ENCODE assay signal across 8 cellular contexts in genomic region chrX:150548251-150548650, GRCh38. TPM values are rescaled to one million over a fixed set of nuclear protein-coding genes. Genes with fewer than 3 reads are reported as not detected.
A peak's percentile ranks its signal among the peaks of the same experiment; 100 is the strongest.
DNase-seq lines count a peak whose midpoint lies in the region; ATAC-seq, FAIRE-seq and TF ChIP-seq lines count a peak whose summit lies in the region.

No MANE protein-coding gene starts in this region.

- peaks cover 5% of the 10 kb centered on the region for H3K27me3 Mint-ChIP-seq in HFFc6 (ENCODE audit: insufficient read depth)
- no peaks in the 10 kb centered on the region for H3K27me3 Mint-ChIP-seq in activated CD8-positive, alpha-beta T cell treated with anti-CD3 and anti-CD28 coated beads, Interleukin-2, amount 10 ng/mL, durations not matched to agents 7 days and 5 days (ENCODE audit: low read depth)

- peak overlapping the region; percentile 51 to 85 (median 80) for H3K27ac ChIP-seq in spleen

- H3K27me3 ChIP-seq in spleen (replicated peaks in 1 of 7) = no peaks in the 10 kb centered on the region

- H3K4me3 ChIP-seq in spleen = peak overlapping the region in 4 of 8 donors; percentile 17 to 66 (median 36)

- H3K36me3 ChIP-seq in spleen = no peaks in the 10 kb centered on the region

- TF ChIP-seq CTCF in HFFc6 (IDR thresholded peaks at IDR 0.05) = no peak
- TF ChIP-seq CTCF in spleen (IDR thresholded peaks at IDR 0.05 in 8 of 11, conservative IDR thresholded peaks at IDR 0.05 in 3 of 11) = no peak
- TF ChIP-seq CTCF in GM13976 (IDR thresholded peaks at IDR 0.05; ENCODE audit: borderline replicate concordance, control extremely low read depth, extremely low read depth, insufficient read depth, missing control alignments) = no peak
- TF ChIP-seq CTCF in D721Med (IDR thresholded peaks at IDR 0.05; ENCODE audit: insufficient read depth, missing control alignments) = no peak

- WGBS in spleen, 5 donors = 60 to 85% (median 68%) methylated on average over 4 of the region's 4 CpGs

- POLR2A ChIA-PET in activated CD8-positive, alpha-beta T cell treated with anti-CD3 and anti-CD28 coated beads, Interleukin-2, amount 10 ng/mL, durations not matched to agents 7 days and 5 days (lab: Charles Lee) = no interaction called here

- no peaks in the 10 kb centered on the region for H3K9me3 ChIP-seq in spleen

- ATAC-seq in activated CD8-positive, alpha-beta T cell treated with anti-CD3 and anti-CD28 coated beads, Interleukin-2, amount 10 ng/mL, durations not matched to agents 7 days and 5 days = no peak
- no peak for ATAC-seq in GM21825 (IDR thresholded peaks at IDR 0.05; ENCODE audit: unreplicated experiment)

- intact Hi-C loops in spleen (cut with DNase I; ENCODE audit: low total_unique reads) = no loop called here

- DNase-seq in HFFc6 (no peak), kidney tubule cell (ENCODE audit: low spot score) (peak; percentile 59), spleen (no peak), GM13976 (ENCODE audit: low spot score) (no peak), NCI-H2081 (lab: John Stamatoyannopoulos, UW) (no peak), D721Med (ENCODE audit: insufficient read length, low spot score) (no peak)
- DNase-seq in activated CD8-positive, alpha-beta T cell treated with anti-CD3 and anti-CD28 coated beads, Interleukin-2, amount 10 ng/mL, durations not matched to agents 7 days and 5 days = no peak

- peaks cover 18% of the 10 kb centered on the region for H3K4me1 Mint-ChIP-seq in HFFc6 (ENCODE audit: low read depth)
- peaks cover 42% of the 10 kb centered on the region for H3K4me1 Mint-ChIP-seq in activated CD8-positive, alpha-beta T cell treated with anti-CD3 and anti-CD28 coated beads, Interleukin-2, amount 10 ng/mL, durations not matched to agents 7 days and 5 days (ENCODE audit: low read depth)

- H3K9me3 Mint-ChIP-seq in HFFc6 = no peaks in the 10 kb centered on the region
- H3K9me3 Mint-ChIP-seq in activated CD8-positive, alpha-beta T cell treated with anti-CD3 and anti-CD28 coated beads, Interleukin-2, amount 10 ng/mL, durations not matched to agents 7 days and 5 days (ENCODE audit: insufficient read depth) = no peaks in the 10 kb centered on the region

- CTCF ChIA-PET in activated CD8-positive, alpha-beta T cell treated with anti-CD3 and anti-CD28 coated beads, Interleukin-2, amount 10 ng/mL, durations not matched to agents 7 days and 5 days (lab: Charles Lee) = interaction anchor here (1.2 kb wide), 1 partner anchor 182 kb away, joined by 4 read pairs; no protein-coding TSS in a partner anchor

- H3K36me3 Mint-ChIP-seq in HFFc6 (ENCODE audit: low read depth) = no peaks in the 10 kb centered on the region
- H3K36me3 Mint-ChIP-seq in activated CD8-positive, alpha-beta T cell treated with anti-CD3 and anti-CD28 coated beads, Interleukin-2, amount 10 ng/mL, durations not matched to agents 7 days and 5 days (ENCODE audit: low read depth) = no peaks in the 10 kb centered on the region

- TF ChIP-seq POLR2A in spleen (IDR thresholded peaks at IDR 0.05) = no peak

- H3K4me1 ChIP-seq in spleen = peaks cover 4 to 35% (median 23%) of the 10 kb centered on the region in 6 donors

- in situ Hi-C loops in GM13976 (cut with MboI; ENCODE audit: low sequenced_read_pairs, unreplicated experiment) = no loop called here

- no peak overlapping the region for H3K27ac Mint-ChIP-seq in HFFc6
- H3K27ac Mint-ChIP-seq in activated CD8-positive, alpha-beta T cell treated with anti-CD3 and anti-CD28 coated beads, Interleukin-2, amount 10 ng/mL, durations not matched to agents 7 days and 5 days = peak overlapping the region; percentile 81

- FAIRE-seq in D721Med (lab: Jason Lieb, UNC) = no peak

- peak overlapping the region; percentile 19; the same call in 1 of the 2 replicates for H3K4me3 Mint-ChIP-seq in HFFc6
- H3K4me3 Mint-ChIP-seq in activated CD8-positive, alpha-beta T cell treated with anti-CD3 and anti-CD28 coated beads, Interleukin-2, amount 10 ng/mL, durations not matched to agents 7 days and 5 days = peak overlapping the region; percentile 15

RNA-seq across cellular contexts. Expression of gene MTM1, which starts 20.2 kb away (rescaled TPM):
- total RNA-seq in HFFc6 (2021; fragmentation: NEBNext Ultra II Directional; extraction: Animal tissue kit (Norgen Biotek cat#: 25700)) = 10 to 100 TPM in 3 of 6 experiments, 1 to 10 TPM in 3; 8.1 to 12.2 (median 10.0) TPM
- 10 to 100 TPM; 28.7 to 34.8 TPM for total RNA-seq in activated CD8-positive, alpha-beta T cell treated with anti-CD3 and anti-CD28 coated beads, Interleukin-2, amount 10 ng/mL, durations not matched to agents 7 days and 5 days
- total RNA-seq in spleen = 10 to 100 TPM; 24.9 to 39.5 (median 27.1) TPM
- polyA plus RNA-seq in spleen = 1 to 10 TPM; 6.3 to 9.8 (median 7.0) TPM
